Comparison of ENCODE assay signal across 1 cellular context in the genomic region with DNA sequence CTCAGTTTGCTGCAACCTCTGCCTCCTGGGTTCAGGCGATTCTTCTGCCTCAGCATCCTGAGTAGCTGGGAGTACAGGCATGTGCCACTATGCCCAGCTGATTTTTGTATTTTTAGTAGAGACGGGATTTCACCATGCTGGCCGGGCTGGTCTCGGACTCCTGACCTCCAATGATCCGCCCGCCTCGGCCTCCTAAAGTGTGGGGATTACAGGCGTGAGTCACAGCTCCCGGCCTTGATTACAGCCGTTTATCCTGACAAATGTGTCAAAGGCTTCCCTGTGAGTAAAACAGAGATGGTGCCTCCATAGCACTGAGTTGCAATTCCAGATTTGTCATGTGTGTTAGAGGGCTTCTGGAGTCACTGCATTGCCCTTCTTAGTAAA.
TF ChIP-seq lines count a peak whose summit lies in the region.

No MANE protein-coding gene starts in this region.

TF ChIP-seq in IMR-90, 13 proteins besides CTCF, POLR2A, EP300 and RAD21 (continued from another document):
- TF ChIP-seq, protein P1, sequence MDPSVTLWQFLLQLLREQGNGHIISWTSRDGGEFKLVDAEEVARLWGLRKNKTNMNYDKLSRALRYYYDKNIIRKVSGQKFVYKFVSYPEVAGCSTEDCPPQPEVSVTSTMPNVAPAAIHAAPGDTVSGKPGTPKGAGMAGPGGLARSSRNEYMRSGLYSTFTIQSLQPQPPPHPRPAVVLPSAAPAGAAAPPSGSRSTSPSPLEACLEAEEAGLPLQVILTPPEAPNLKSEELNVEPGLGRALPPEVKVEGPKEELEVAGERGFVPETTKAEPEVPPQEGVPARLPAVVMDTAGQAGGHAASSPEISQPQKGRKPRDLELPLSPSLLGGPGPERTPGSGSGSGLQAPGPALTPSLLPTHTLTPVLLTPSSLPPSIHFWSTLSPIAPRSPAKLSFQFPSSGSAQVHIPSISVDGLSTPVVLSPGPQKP (IDR thresholded peaks at IDR 0.05; ENCODE audit: borderline replicate concordance, low read depth, low read length): no peak
- no peak for TF ChIP-seq SMC3 (IDR thresholded peaks at IDR 0.05; ENCODE audit: low read depth, low read length)
